ENCODE assay signal across 20 cellular contexts in the genomic region with DNA sequence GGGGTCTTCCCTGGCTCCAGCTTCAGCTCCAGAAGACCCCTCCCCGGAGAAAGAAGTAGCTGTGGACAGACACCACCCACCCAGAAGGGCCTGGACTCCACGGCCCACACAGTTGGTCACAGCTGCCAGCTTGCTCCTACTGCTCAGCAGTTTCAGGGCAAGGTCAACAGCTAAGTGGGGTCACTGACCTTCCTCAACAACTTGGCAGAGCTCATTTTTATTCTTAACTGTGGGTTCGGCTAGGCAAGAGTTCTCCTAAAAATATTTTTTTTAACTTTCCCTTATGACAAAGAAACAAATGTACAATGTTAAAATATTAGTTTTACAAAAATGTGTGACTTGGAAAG.
"Had no signal": no experiment of that assay in that cellular context is flagged by ENCODE, and none has a peak within 500 bp of the region (broad histone marks: within the 10 kb centered on the region; RNA-seq: fewer than 3 reads in every experiment).

No MANE protein-coding gene starts in this region.

- H3K27me3 Mint-ChIP-seq: activated B cell treated with CpG ODN at 0.5 μM for 24 hours; activated CD4-positive, alpha-beta memory T cell treated with anti-CD3 and anti-CD28 coated beads for 36 hours; activated naive CD8-positive, alpha-beta T cell treated with anti-CD3 and anti-CD28 coated beads, Interleukin-2, amount 10 ng/mL, durations not matched to agents 7 days and 5 days; activated T-helper 17 cell treated with anti-CD3 and anti-CD28 coated beads, Interleukin-2, amount 50 U/mL, for 72 hours; brain had no signal

- H3K27ac Mint-ChIP-seq: activated B cell treated with CpG ODN at 0.5 μM for 24 hours; activated CD4-positive, alpha-beta memory T cell treated with anti-CD3 and anti-CD28 coated beads for 36 hours; activated naive CD8-positive, alpha-beta T cell treated with anti-CD3 and anti-CD28 coated beads, Interleukin-2, amount 10 ng/mL, durations not matched to agents 7 days and 5 days; activated T-cell treated with anti-CD3 and anti-CD28 coated beads, Interleukin-2, amount 50 U/mL, for 72 hours; activated T-helper 17 cell treated with anti-CD3 and anti-CD28 coated beads, Interleukin-2, amount 50 U/mL, for 72 hours; T-helper 1 cell treated with Interleukin-12 subunit alpha and Interleukin-12 subunit beta and Interleukin-4 antibody, amounts not matched to agents 30 μg/mL and 1 μg/mL, for 36 hours had no signal

- H3K9me3 Mint-ChIP-seq: activated B cell treated with CpG ODN at 0.5 μM for 24 hours; activated CD4-positive, alpha-beta memory T cell treated with anti-CD3 and anti-CD28 coated beads for 36 hours; activated naive CD8-positive, alpha-beta T cell treated with anti-CD3 and anti-CD28 coated beads, Interleukin-2, amount 10 ng/mL, durations not matched to agents 7 days and 5 days; activated T-cell treated with anti-CD3 and anti-CD28 coated beads, Interleukin-2, amount 50 U/mL, for 72 hours; activated T-helper 17 cell treated with anti-CD3 and anti-CD28 coated beads, Interleukin-2, amount 50 U/mL, for 72 hours; brain; T-helper 1 cell treated with Interleukin-12 subunit alpha and Interleukin-12 subunit beta and Interleukin-4 antibody, amounts not matched to agents 30 μg/mL and 1 μg/mL, for 36 hours had no signal

- H3K4me1 Mint-ChIP-seq: activated B cell treated with CpG ODN at 0.5 μM for 24 hours had no signal

- H3K9me3 ChIP-seq: SJSA1, SK-N-SH had no signal

- H3K4me3 ChIP-seq: SJSA1 had no signal

- H3K4me3 Mint-ChIP-seq: activated B cell treated with CpG ODN at 0.5 μM for 24 hours; activated CD4-positive, alpha-beta memory T cell treated with anti-CD3 and anti-CD28 coated beads for 36 hours; activated naive CD8-positive, alpha-beta T cell treated with anti-CD3 and anti-CD28 coated beads, Interleukin-2, amount 10 ng/mL, durations not matched to agents 7 days and 5 days; activated T-cell treated with anti-CD3 and anti-CD28 coated beads, Interleukin-2, amount 50 U/mL, for 72 hours; activated T-helper 17 cell treated with anti-CD3 and anti-CD28 coated beads, Interleukin-2, amount 50 U/mL, for 72 hours; brain; T-helper 1 cell treated with Interleukin-12 subunit alpha and Interleukin-12 subunit beta and Interleukin-4 antibody, amounts not matched to agents 30 μg/mL and 1 μg/mL, for 36 hours had no signal

- H3K27me3 ChIP-seq: SJSA1 had no signal

- H3K27ac ChIP-seq: KMS-11, SJSA1, VCaP had no signal

- DNase-seq: activated B cell treated with CpG ODN at 0.5 μM for 24 hours; activated CD4-positive, alpha-beta memory T cell treated with anti-CD3 and anti-CD28 coated beads for 36 hours; activated CD4-positive, alpha-beta T cell treated with anti-CD3 and anti-CD28 coated beads for 4 hours; activated CD4-positive, alpha-beta T cell treated with anti-CD3 and anti-CD28 coated beads, Interleukin-2, amount 50 U/mL, for 1 hour; activated CD4-positive, CD25-positive, alpha-beta regulatory T cell treated with anti-CD3 and anti-CD28 coated beads, Interleukin-2, amount 50 U/mL, for 72 hours; activated effector memory CD4-positive, alpha-beta T cell treated with anti-CD3 and anti-CD28 coated beads, Interleukin-2, amount 50 U/mL, for 16 hours; activated naive CD4-positive, alpha-beta T cell treated with anti-CD3 and anti-CD28 coated beads, Interleukin-2, amount 50 U/mL, for 16 hours; activated naive CD8-positive, alpha-beta T cell treated with anti-CD3 and anti-CD28 coated beads, Interleukin-2, amount 10 ng/mL, durations not matched to agents 7 days and 5 days; activated T-cell treated with anti-CD3 and anti-CD28 coated beads, Interleukin-2, amount 50 U/mL, for 1 hour; activated T-cell treated with anti-CD3 and anti-CD28 coated beads, Interleukin-2, amount 50 U/mL, for 72 hours; central memory CD4-positive, alpha-beta T cell; NCI-H226; NCI-H524 treated with DMSO at 0.1 percent for 48 hours; SK-N-SH had no signal

- H3K36me3 Mint-ChIP-seq: activated CD4-positive, alpha-beta memory T cell treated with anti-CD3 and anti-CD28 coated beads for 36 hours; activated naive CD8-positive, alpha-beta T cell treated with anti-CD3 and anti-CD28 coated beads, Interleukin-2, amount 10 ng/mL, durations not matched to agents 7 days and 5 days; brain had no signal
